In the genomic region with DNA sequence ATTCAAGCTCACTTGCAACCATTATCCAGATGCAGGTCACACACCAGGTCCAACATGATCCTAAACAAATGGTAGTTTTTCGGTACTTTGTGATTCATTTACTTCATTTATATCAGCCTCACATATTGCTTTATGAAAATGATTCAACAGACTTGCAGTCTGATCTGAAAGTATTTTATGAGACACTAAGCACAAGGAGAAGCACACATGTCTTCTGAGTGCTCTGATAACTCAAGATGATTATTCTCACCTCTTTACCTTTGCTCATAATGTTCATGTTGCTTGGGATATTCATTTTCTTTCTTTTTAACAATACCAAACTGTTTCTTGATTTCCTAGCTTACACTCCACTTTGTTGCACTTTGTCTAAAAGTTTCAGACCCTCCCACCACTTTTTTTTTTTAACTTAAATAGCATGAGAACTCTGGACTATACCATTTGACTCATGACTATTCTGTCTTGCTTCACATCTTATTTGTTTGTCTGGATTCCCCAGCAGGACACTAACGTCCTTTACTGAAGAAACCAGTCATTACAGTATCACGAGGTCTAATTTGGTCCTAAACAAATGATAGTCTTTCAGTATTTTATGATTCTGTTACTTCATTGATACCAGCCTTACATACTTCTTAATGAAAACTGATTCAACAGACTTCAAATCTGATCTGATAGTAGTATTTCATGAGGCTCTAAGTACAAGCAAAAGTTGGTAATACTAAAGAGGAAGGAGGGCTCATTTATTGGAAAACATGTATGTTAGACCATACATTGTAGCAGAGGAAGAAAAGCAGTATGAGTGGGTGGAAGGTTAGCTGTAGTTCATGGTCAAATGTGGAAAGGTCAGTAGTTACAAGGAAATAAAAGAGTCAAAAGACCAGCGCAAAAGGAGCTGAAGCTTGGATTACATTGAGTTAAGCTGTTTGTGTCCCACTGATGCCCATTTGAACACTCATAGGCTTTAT, we compare ENCODE assay signal across 15 cellular contexts.
DNase-seq lines count a peak whose midpoint lies in the region; ATAC-seq lines count a peak whose summit lies in the region.
"Had no signal": no experiment of that assay in that cellular context is flagged by ENCODE, and none has a peak within 500 bp of the region (broad histone marks: within the 10 kb centered on the region; RNA-seq: fewer than 3 reads in every experiment).

No MANE protein-coding gene starts in this region.

- intact Hi-C loops in activated T-helper 2 cell treated with anti-CD3 and anti-CD28 coated beads, Interferon-gamma antibody, Interleukin-2, Interleukin-4, amounts not matched to agents 10 μg/mL and 5 μg/mL and 100 μg/mL, durations not matched to agents 14 hours and 24 hours and 36 hours (cut with micrococcal nuclease), result no loop called here

- H3K4me3 Mint-ChIP-seq in activated T-helper 2 cell treated with anti-CD3 and anti-CD28 coated beads, Interferon-gamma antibody, Interleukin-2, Interleukin-4, amounts not matched to agents 10 μg/mL and 5 μg/mL and 100 μg/mL, durations not matched to agents 14 hours and 24 hours and 36 hours (ENCODE audit: low read depth), result no peak overlapping the region
- H3K4me3 Mint-ChIP-seq: neural crest cell had no signal

- no peaks in the 10 kb centered on the region for H3K27me3 Mint-ChIP-seq in activated T-helper 2 cell treated with anti-CD3 and anti-CD28 coated beads, Interferon-gamma antibody, Interleukin-2, Interleukin-4, amounts not matched to agents 10 μg/mL and 5 μg/mL and 100 μg/mL, durations not matched to agents 14 hours and 24 hours and 36 hours (ENCODE audit: low read depth)

- DNase-seq in activated T-helper 2 cell treated with anti-CD3 and anti-CD28 coated beads, Interferon-gamma antibody, Interleukin-2, Interleukin-4, amounts not matched to agents 10 μg/mL and 5 μg/mL and 100 μg/mL, durations not matched to agents 14 hours and 24 hours and 36 hours (ENCODE audit: low spot score), result no peak
- DNase-seq in NCI-H2196 (lab: John Stamatoyannopoulos, UW; ENCODE audit: unreplicated experiment) (no peak), DMS 273 treated with DMSO at 0.1 percent for 48 hours (lab: John Stamatoyannopoulos, UW) (no peak), NCI-H510A treated with DMSO at 0.1 percent for 48 hours (lab: John Stamatoyannopoulos, UW) (no peak), NCI-H1092 treated with DMSO at 0.1 percent for 48 hours (lab: John Stamatoyannopoulos, UW) (no peak)
- DNase-seq: activated CD4-positive, CD25-positive, alpha-beta regulatory T cell treated with anti-CD3 and anti-CD28 coated beads, Interleukin-2, amount 50 U/mL, for 72 hours; aorta; NCI-H1436 treated with DMSO at 0.1 percent for 48 hours; stimulated activated CD4-positive, alpha-beta T cell treated with anti-CD3 and anti-CD28 coated beads, Interleukin-2, amount 100 ng/mL, for 24 hours; tibial artery had no signal

- H3K27ac Mint-ChIP-seq in activated T-helper 2 cell treated with anti-CD3 and anti-CD28 coated beads, Interferon-gamma antibody, Interleukin-2, Interleukin-4, amounts not matched to agents 10 μg/mL and 5 μg/mL and 100 μg/mL, durations not matched to agents 14 hours and 24 hours and 36 hours, result peak overlapping the region; percentile 42

- peaks cover 48% of the 10 kb centered on the region for H3K4me1 Mint-ChIP-seq in activated T-helper 2 cell treated with anti-CD3 and anti-CD28 coated beads, Interferon-gamma antibody, Interleukin-2, Interleukin-4, amounts not matched to agents 10 μg/mL and 5 μg/mL and 100 μg/mL, durations not matched to agents 14 hours and 24 hours and 36 hours (ENCODE audit: low read depth)

- ATAC-seq in GM18861 (IDR thresholded peaks at IDR 0.05; ENCODE audit: unreplicated experiment), result peak; percentile 71
- ATAC-seq in GM21360 (IDR thresholded peaks at IDR 0.05; ENCODE audit: unreplicated experiment), result peak; percentile 77
- ATAC-seq in HG03039 (IDR thresholded peaks at IDR 0.05; ENCODE audit: unreplicated experiment), result peak; percentile 83
- ATAC-seq: Panc1 had no signal

- peaks cover 6% of the 10 kb centered on the region for H3K9me3 Mint-ChIP-seq in activated T-helper 2 cell treated with anti-CD3 and anti-CD28 coated beads, Interferon-gamma antibody, Interleukin-2, Interleukin-4, amounts not matched to agents 10 μg/mL and 5 μg/mL and 100 μg/mL, durations not matched to agents 14 hours and 24 hours and 36 hours
- H3K9me3 Mint-ChIP-seq: neural crest cell had no signal

- no peaks in the 10 kb centered on the region for H3K36me3 Mint-ChIP-seq in activated T-helper 2 cell treated with anti-CD3 and anti-CD28 coated beads, Interferon-gamma antibody, Interleukin-2, Interleukin-4, amounts not matched to agents 10 μg/mL and 5 μg/mL and 100 μg/mL, durations not matched to agents 14 hours and 24 hours and 36 hours (ENCODE audit: low read depth)
